9 cellular contexts compared by ENCODE assay signal in genomic region chr2:196234672-196235071, GRCh38.
DNase-seq lines count a peak whose midpoint lies in the region; ATAC-seq, FAIRE-seq and TF ChIP-seq lines count a peak whose summit lies in the region.
"Had no signal": no experiment of that assay in that cellular context is flagged by ENCODE, and none has a peak within 500 bp of the region (broad histone marks: within the 10 kb centered on the region; RNA-seq: fewer than 3 reads in every experiment).

No MANE protein-coding gene starts in this region.

- H3K4me3 ChIP-seq in HL-60 (replicated peaks; ENCODE audit: insufficient read depth, low read length) (no peak overlapping the region), upper lobe of right lung (no peak overlapping the region)

- peak; percentile 55 for ATAC-seq in activated CD8-positive, alpha-beta T cell treated with anti-CD3 and anti-CD28 coated beads, Interleukin-2, amount 10 ng/mL, durations not matched to agents 7 days and 5 days
- no peak for ATAC-seq in foreskin keratinocyte
- no peak for ATAC-seq in upper lobe of right lung

- peak; percentile 91 for FAIRE-seq in GM12892 (lab: Jason Lieb, UNC)
- FAIRE-seq: islet of Langerhans had no signal

- TF ChIP-seq CTCF in HL-60 (IDR thresholded peaks at IDR 0.05; ENCODE audit: insufficient read depth, low read length) = no peak
- no peak for TF ChIP-seq CTCF in foreskin keratinocyte (conservative IDR thresholded peaks at IDR 0.05)
- no peak for TF ChIP-seq CTCF in upper lobe of right lung (IDR thresholded peaks at IDR 0.05)

- H3K27me3 Mint-ChIP-seq in activated CD8-positive, alpha-beta T cell treated with anti-CD3 and anti-CD28 coated beads, Interleukin-2, amount 10 ng/mL, durations not matched to agents 7 days and 5 days (ENCODE audit: low read depth) = no peaks in the 10 kb centered on the region

- peaks cover 29% of the 10 kb centered on the region for H3K36me3 Mint-ChIP-seq in activated CD8-positive, alpha-beta T cell treated with anti-CD3 and anti-CD28 coated beads, Interleukin-2, amount 10 ng/mL, durations not matched to agents 7 days and 5 days (ENCODE audit: low read depth)

- CTCF ChIA-PET in activated CD8-positive, alpha-beta T cell treated with anti-CD3 and anti-CD28 coated beads, Interleukin-2, amount 10 ng/mL, durations not matched to agents 7 days and 5 days (lab: Charles Lee) = interaction anchor here (0.7 to 11.4 kb wide), 8 partner anchors 14 to 156 kb away, joined by 3 to 83 read pairs (median 5); no protein-coding TSS in a partner anchor

- H3K4me3 Mint-ChIP-seq in activated CD8-positive, alpha-beta T cell treated with anti-CD3 and anti-CD28 coated beads, Interleukin-2, amount 10 ng/mL, durations not matched to agents 7 days and 5 days = peak overlapping the region; percentile 57

- intact Hi-C loops in upper lobe of right lung (cut with DNase I) = no loop called here

- H3K27ac Mint-ChIP-seq in activated CD8-positive, alpha-beta T cell treated with anti-CD3 and anti-CD28 coated beads, Interleukin-2, amount 10 ng/mL, durations not matched to agents 7 days and 5 days = peak overlapping the region; percentile 95

- no peaks in the 10 kb centered on the region for H3K9me3 ChIP-seq in upper lobe of right lung

- H3K9me3 Mint-ChIP-seq in activated CD8-positive, alpha-beta T cell treated with anti-CD3 and anti-CD28 coated beads, Interleukin-2, amount 10 ng/mL, durations not matched to agents 7 days and 5 days (ENCODE audit: insufficient read depth) = peaks cover 9% of the 10 kb centered on the region

- H3K4me1 ChIP-seq in foreskin keratinocyte (peaks cover 39% of the 10 kb centered on the region), upper lobe of right lung (peaks cover 38% of the 10 kb centered on the region)

- POLR2A ChIA-PET in activated CD8-positive, alpha-beta T cell treated with anti-CD3 and anti-CD28 coated beads, Interleukin-2, amount 10 ng/mL, durations not matched to agents 7 days and 5 days (lab: Charles Lee) = interaction anchor here (0.8 to 8.2 kb wide), 12 partner anchors 11 to 1077 kb away, joined by 3 to 77 read pairs (median 8); partner anchors contain the start of gene STK17B

- H3K27ac ChIP-seq in HL-60 (replicated peaks) (peak overlapping the region; percentile 35), foreskin keratinocyte (peak overlapping the region; percentile 73), upper lobe of right lung (peak overlapping the region; percentile 55)

- H3K27me3 ChIP-seq in HL-60 (ENCODE audit: insufficient read depth, poor library complexity, severe bottlenecking) (no peaks in the 10 kb centered on the region), foreskin keratinocyte (no peaks in the 10 kb centered on the region), upper lobe of right lung (no peaks in the 10 kb centered on the region)

- TF ChIP-seq POLR2A in GM12892 (IDR thresholded peaks at IDR 0.05; ENCODE audit: low read depth, low read length) = no peak

- no peaks in the 10 kb centered on the region for H3K36me3 ChIP-seq in upper lobe of right lung

- peaks cover 95% of the 10 kb centered on the region for H3K4me1 Mint-ChIP-seq in activated CD8-positive, alpha-beta T cell treated with anti-CD3 and anti-CD28 coated beads, Interleukin-2, amount 10 ng/mL, durations not matched to agents 7 days and 5 days (ENCODE audit: low read depth)

- DNase-seq in GM12892 (ENCODE audit: insufficient read length) (no peak), HL-60 (ENCODE audit: low read depth in 1 of 2, low spot score in 1 of 2) (peak; percentile 49 to 55), foreskin keratinocyte (no peak), upper lobe of right lung (no peak), NCI-H1417 (lab: John Stamatoyannopoulos, UW) (no peak), ureter (ENCODE audit: low spot score) (no peak), NCI-H2171 treated with DMSO at 0.1 percent for 48 hours (lab: John Stamatoyannopoulos, UW) (no peak)
- DNase-seq in activated CD8-positive, alpha-beta T cell treated with anti-CD3 and anti-CD28 coated beads, Interleukin-2, amount 10 ng/mL, durations not matched to agents 7 days and 5 days = peak; percentile 78

Comparison
In these comparisons a context has a peak if more than half of its experiments do, and no peak if none do; other contexts are left out.
1. DNase-seq: peak in HL-60 (2 of 2) and activated CD8-positive, alpha-beta T cell treated with anti-CD3 and anti-CD28 coated beads, Interleukin-2, amount 10 ng/mL, durations not matched to agents 7 days and 5 days (single experiment); none in GM12892 (single experiment), foreskin keratinocyte (0 of 2), upper lobe of right lung (single experiment), NCI-H1417 (0 of 3), ureter (single experiment) and NCI-H2171 treated with DMSO at 0.1 percent for 48 hours (single experiment).
2. Peak in every context shown above with its lines, with median percentiles within 50 percentile points of each other: H3K27ac ChIP-seq.